ENCODE assay signal across 18 cellular contexts in genomic region chr10:7435674-7436073, GRCh38. TPM values are rescaled to one million over a fixed set of nuclear protein-coding genes. Genes with fewer than 3 reads are reported as not detected.
DNase-seq lines count a peak whose midpoint lies in the region; ATAC-seq and TF ChIP-seq lines count a peak whose summit lies in the region.
"Had no signal": no experiment of that assay in that cellular context is flagged by ENCODE, and none has a peak within 500 bp of the region (broad histone marks: within the 10 kb centered on the region; RNA-seq: fewer than 3 reads in every experiment).

No MANE protein-coding gene starts in this region.

- peak overlapping the region in 4 of 5 experiments; percentile 35 to 82 (median 66) for H3K27ac Mint-ChIP-seq in brain
- no peak overlapping the region for H3K27ac Mint-ChIP-seq in activated CD4-positive, alpha-beta T cell treated with anti-CD3 and anti-CD28 coated beads for 36 hours
- H3K27ac Mint-ChIP-seq: mesothelial cell of epicardium had no signal

- CTCF ChIA-PET in activated CD4-positive, alpha-beta T cell treated with anti-CD3 and anti-CD28 coated beads for 36 hours (lab: Charles Lee): interaction anchor here (1.3 kb wide), 1 partner anchor 516 kb away, joined by 3 read pairs; no protein-coding TSS in a partner anchor

- H3K9me3 Mint-ChIP-seq in brain: peaks cover 0 to 10% (median 7%) of the 10 kb centered on the region in 5 experiments
- no peaks in the 10 kb centered on the region for H3K9me3 Mint-ChIP-seq in activated CD4-positive, alpha-beta T cell treated with anti-CD3 and anti-CD28 coated beads for 36 hours (ENCODE audit: low read depth)
- H3K9me3 Mint-ChIP-seq: mesothelial cell of epicardium had no signal

- no peak for DNase-seq in activated CD4-positive, alpha-beta T cell treated with anti-CD3 and anti-CD28 coated beads for 36 hours
- no peak for DNase-seq in posterior cingulate gyrus
- DNase-seq: activated CD4-positive, alpha-beta T cell treated with anti-CD3 and anti-CD28 coated beads, Interleukin-2, amount 50 U/mL, for 4 hours; activated T-cell treated with anti-CD3 and anti-CD28 coated beads, Interleukin-2, amount 50 U/mL, for 48 hours; BE2C; caudate nucleus; effector CD8-positive, alpha-beta T cell; kidney; NCI-H774; Peyer's patch; SK-N-SH; stimulated activated CD4-positive, alpha-beta T cell treated with anti-CD3 and anti-CD28 coated beads, Interleukin-2, amount 100 ng/mL, for 48 hours had no signal

- ATAC-seq in GM18868 (IDR thresholded peaks at IDR 0.05; ENCODE audit: unreplicated experiment): peak; percentile 62
- peak; percentile 57 for ATAC-seq in GM21526 (IDR thresholded peaks at IDR 0.05; ENCODE audit: low FRiP score, unreplicated experiment)
- peak; percentile 55 for ATAC-seq in HG03045 (IDR thresholded peaks at IDR 0.05; ENCODE audit: unreplicated experiment)
- ATAC-seq in HG03039 (IDR thresholded peaks at IDR 0.05; ENCODE audit: unreplicated experiment): no peak
- ATAC-seq in activated CD4-positive, alpha-beta T cell treated with anti-CD3 and anti-CD28 coated beads for 36 hours: no peak

- peaks cover 22% of the 10 kb centered on the region for H3K27me3 Mint-ChIP-seq in brain
- no peaks in the 10 kb centered on the region for H3K27me3 Mint-ChIP-seq in activated CD4-positive, alpha-beta T cell treated with anti-CD3 and anti-CD28 coated beads for 36 hours

- peaks cover 59% of the 10 kb centered on the region for H3K4me1 Mint-ChIP-seq in brain
- H3K4me1 Mint-ChIP-seq in activated CD4-positive, alpha-beta T cell treated with anti-CD3 and anti-CD28 coated beads for 36 hours: peaks cover 9% of the 10 kb centered on the region

- intact Hi-C loops in activated CD4-positive, alpha-beta T cell treated with anti-CD3 and anti-CD28 coated beads for 36 hours (cut with DNase I, micrococcal nuclease): no loop called here
- intact Hi-C loops in posterior cingulate gyrus (cut with DNase I): no loop called here

- POLR2A ChIA-PET in activated CD4-positive, alpha-beta T cell treated with anti-CD3 and anti-CD28 coated beads for 36 hours (lab: Charles Lee): no interaction called here

- H3K36me3 Mint-ChIP-seq in brain: no peaks in the 10 kb centered on the region
- H3K36me3 Mint-ChIP-seq in activated CD4-positive, alpha-beta T cell treated with anti-CD3 and anti-CD28 coated beads for 36 hours (ENCODE audit: low read depth): no peaks in the 10 kb centered on the region
- H3K36me3 Mint-ChIP-seq: mesothelial cell of epicardium had no signal

- peak overlapping the region in 1 of 5 experiments; percentile 67 for H3K4me3 Mint-ChIP-seq in brain
- no peak overlapping the region for H3K4me3 Mint-ChIP-seq in activated CD4-positive, alpha-beta T cell treated with anti-CD3 and anti-CD28 coated beads for 36 hours
- H3K4me3 Mint-ChIP-seq: mesothelial cell of epicardium had no signal

- no peak for TF ChIP-seq CTCF in brain (conservative IDR thresholded peaks at IDR 0.05)

RNA-seq across cellular contexts. Expression of gene SFMBT2, which starts 24.8 kb away (rescaled TPM):
- polyA plus RNA-seq in brain (ENCODE audit: insufficient read depth, low read depth, low replicate concordance): 2.3 TPM
- 10 to 100 TPM; 17.6 to 18.0 TPM for total RNA-seq in activated CD4-positive, alpha-beta T cell treated with anti-CD3 and anti-CD28 coated beads for 36 hours

Comparison
In these comparisons a context has a peak if more than half of its experiments do, and no peak if none do; other contexts are left out.
1. ATAC-seq: peak in GM18868 (single experiment), GM21526 (single experiment) and HG03045 (single experiment); none in HG03039 (single experiment) and activated CD4-positive, alpha-beta T cell treated with anti-CD3 and anti-CD28 coated beads for 36 hours (single experiment).